In genomic region chr3:132522353-132522752, GRCh38 we compare ENCODE assay signal across 1 cellular context.
TF ChIP-seq lines count a peak whose summit lies in the region.

No MANE protein-coding gene starts in this region.

TF ChIP-seq in HepG2, 621 proteins besides CTCF, POLR2A, EP300 and RAD21 (continued from another document):
- TF ChIP-seq, protein P1, sequence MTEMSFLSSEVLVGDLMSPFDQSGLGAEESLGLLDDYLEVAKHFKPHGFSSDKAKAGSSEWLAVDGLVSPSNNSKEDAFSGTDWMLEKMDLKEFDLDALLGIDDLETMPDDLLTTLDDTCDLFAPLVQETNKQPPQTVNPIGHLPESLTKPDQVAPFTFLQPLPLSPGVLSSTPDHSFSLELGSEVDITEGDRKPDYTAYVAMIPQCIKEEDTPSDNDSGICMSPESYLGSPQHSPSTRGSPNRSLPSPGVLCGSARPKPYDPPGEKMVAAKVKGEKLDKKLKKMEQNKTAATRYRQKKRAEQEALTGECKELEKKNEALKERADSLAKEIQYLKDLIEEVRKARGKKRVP (CRISPR knock-in tag; IDR thresholded peaks at IDR 0.05): no peak
- no peak for TF ChIP-seq CBX1 (IDR thresholded peaks at IDR 0.05; ENCODE audit: low read depth)
- TF ChIP-seq ZNF788 (CRISPR knock-in tag; IDR thresholded peaks at IDR 0.05; ENCODE audit: borderline replicate concordance): no peak
- TF ChIP-seq ZNF12 (CRISPR knock-in tag; IDR thresholded peaks at IDR 0.05): no peak
- no peak for TF ChIP-seq CERS6 (CRISPR knock-in tag; IDR thresholded peaks at IDR 0.05)
TF ChIP-seq in HepG2: peak in this region for 0.
